In genomic region chr12:42568952-42569916, GRCh38 we compare ENCODE assay signal across 8 cellular contexts. TPM values are rescaled to one million over a fixed set of nuclear protein-coding genes. Genes with fewer than 3 reads are reported as not detected.
DNase-seq lines count a peak whose midpoint lies in the region; ATAC-seq and TF ChIP-seq lines count a peak whose summit lies in the region.

No MANE protein-coding gene starts in this region.

- TF ChIP-seq CTCF in AG10803 (conservative IDR thresholded peaks at IDR 0.05; ENCODE audit: low read length): peak; percentile 79
- TF ChIP-seq CTCF in dorsolateral prefrontal cortex (IDR thresholded peaks at IDR 0.05 in 54 of 56, conservative IDR thresholded peaks at IDR 0.05 in 2 of 56; ENCODE audit: low read depth in 1 of 56, partially characterized antibody in 56 of 56): peak; percentile 18 to 80 (median 56)

- H3K27ac ChIP-seq in dorsolateral prefrontal cortex: no peak overlapping the region

- H3K27me3 Mint-ChIP-seq in stimulated activated memory B cell treated with anti-CD40 and anti-IgM and Interleukin-4, amounts not matched to agents 10 μg/mL and 1 μg/mL and 100 μg/mL, for 72 hours: no peaks in the 10 kb centered on the region

- no peak overlapping the region for H3K4me3 Mint-ChIP-seq in stimulated activated memory B cell treated with anti-CD40 and anti-IgM and Interleukin-4, amounts not matched to agents 10 μg/mL and 1 μg/mL and 100 μg/mL, for 72 hours

- H3K4me1 Mint-ChIP-seq in stimulated activated memory B cell treated with anti-CD40 and anti-IgM and Interleukin-4, amounts not matched to agents 10 μg/mL and 1 μg/mL and 100 μg/mL, for 72 hours: peaks cover 7% of the 10 kb centered on the region

- H3K27ac Mint-ChIP-seq in stimulated activated memory B cell treated with anti-CD40 and anti-IgM and Interleukin-4, amounts not matched to agents 10 μg/mL and 1 μg/mL and 100 μg/mL, for 72 hours: no peak overlapping the region

- no peaks in the 10 kb centered on the region for H3K9me3 Mint-ChIP-seq in stimulated activated memory B cell treated with anti-CD40 and anti-IgM and Interleukin-4, amounts not matched to agents 10 μg/mL and 1 μg/mL and 100 μg/mL, for 72 hours

- H3K4me3 ChIP-seq in AG10803 (ENCODE audit: low read length) (no peak overlapping the region), dorsolateral prefrontal cortex (no peak overlapping the region)

- peak; percentile 74 for DNase-seq in AG10803 (ENCODE audit: low read depth)
- DNase-seq in NOMO-1 (lab: John Stamatoyannopoulos, UW; ENCODE audit: unreplicated experiment in 2 of 2): peak; percentile 22 to 32
- DNase-seq in dorsolateral prefrontal cortex: no peak
- peak; percentile 71 for DNase-seq in myocyte (ENCODE audit: low read depth)

- ATAC-seq in GM18861 (IDR thresholded peaks at IDR 0.05; ENCODE audit: unreplicated experiment) (peak; percentile 76), HG03442 (IDR thresholded peaks at IDR 0.05; ENCODE audit: unreplicated experiment) (peak; percentile 64), HG03095 (IDR thresholded peaks at IDR 0.05; ENCODE audit: unreplicated experiment) (no peak)
- no peak for ATAC-seq in stimulated activated memory B cell treated with anti-CD40 and anti-IgM and Interleukin-4, amounts not matched to agents 10 μg/mL and 1 μg/mL and 100 μg/mL, for 72 hours

- no peaks in the 10 kb centered on the region for H3K36me3 Mint-ChIP-seq in stimulated activated memory B cell treated with anti-CD40 and anti-IgM and Interleukin-4, amounts not matched to agents 10 μg/mL and 1 μg/mL and 100 μg/mL, for 72 hours

- intact Hi-C loops in dorsolateral prefrontal cortex (cut with DNase I): loop anchor here in 1 of 2 donors (5.0 kb wide), 1 partner anchor 87 kb away; no protein-coding TSS in a partner anchor

- H3K27me3 ChIP-seq in dorsolateral prefrontal cortex: no peaks in the 10 kb centered on the region

RNA-seq across cellular contexts. Expression of gene PRICKLE1, which starts 20.3 kb away (rescaled TPM):
- 10 to 100 TPM in 119 of 120 experiments, 1 to 10 TPM in 1; 9.9 to 57.6 (median 40.2) TPM for total RNA-seq in dorsolateral prefrontal cortex
- 12.3 and 15.6 TPM in 2 replicates for total RNA-seq in myocyte
- 31.9 TPM for polyA plus RNA-seq in myocyte (2012)

Comparison
In these comparisons a context has a peak if more than half of its experiments do, and no peak if none do; other contexts are left out.
1. DNase-seq: peak in AG10803 (single experiment), NOMO-1 (2 of 2) and myocyte (single experiment); none in dorsolateral prefrontal cortex (0 of 10).
2. ATAC-seq: peak in GM18861 (single experiment) and HG03442 (single experiment); none in HG03095 (single experiment) and stimulated activated memory B cell treated with anti-CD40 and anti-IgM and Interleukin-4, amounts not matched to agents 10 μg/mL and 1 μg/mL and 100 μg/mL, for 72 hours (single experiment).